Comparison of ENCODE assay signal across 15 cellular contexts in genomic region chr3:72307438-72308105, GRCh38.
DNase-seq lines count a peak whose midpoint lies in the region; ATAC-seq, FAIRE-seq and TF ChIP-seq lines count a peak whose summit lies in the region.
"Had no signal": no experiment of that assay in that cellular context is flagged by ENCODE, and none has a peak within 500 bp of the region (broad histone marks: within the 10 kb centered on the region; RNA-seq: fewer than 3 reads in every experiment).

No MANE protein-coding gene starts in this region.

- no peaks in the 10 kb centered on the region for H3K36me3 Mint-ChIP-seq in CD4-positive, CD25-positive, alpha-beta regulatory T cell
- H3K36me3 Mint-ChIP-seq in activated CD4-positive, alpha-beta T cell treated with anti-CD3 and anti-CD28 coated beads for 36 hours (ENCODE audit: low read depth), result no peaks in the 10 kb centered on the region
- H3K36me3 Mint-ChIP-seq in T-cell, result no peaks in the 10 kb centered on the region

- H3K4me2 ChIP-seq in K562 (ENCODE audit: insufficient read depth, low read length), result no peak overlapping the region

- no peaks in the 10 kb centered on the region for H3K9me3 ChIP-seq in CD4-positive, CD25-positive, alpha-beta regulatory T cell (ENCODE audit: control insufficient read depth in 2 of 2, low read length in 2 of 2)
- no peaks in the 10 kb centered on the region for H3K9me3 ChIP-seq in K562 (replicated peaks; ENCODE audit: control insufficient read depth, insufficient read depth, low read depth, low read length)
- H3K9me3 ChIP-seq in right lobe of liver, result no peaks in the 10 kb centered on the region
- H3K9me3 ChIP-seq: Caco-2, MG63 had no signal

- no peaks in the 10 kb centered on the region for H3K79me2 ChIP-seq in K562 (ENCODE audit: control insufficient read depth, insufficient read depth, low read length)

- no peak overlapping the region for H3K4me3 Mint-ChIP-seq in CD4-positive, CD25-positive, alpha-beta regulatory T cell
- H3K4me3 Mint-ChIP-seq in activated CD4-positive, alpha-beta T cell treated with anti-CD3 and anti-CD28 coated beads for 36 hours, result no peak overlapping the region
- H3K4me3 Mint-ChIP-seq in T-cell, result no peak overlapping the region
- H3K4me3 Mint-ChIP-seq: CD4-positive, alpha-beta T cell had no signal

- no peak for TF ChIP-seq CTCF in K562 (IDR thresholded peaks at IDR 0.05 in 2 of 3, conservative IDR thresholded peaks at IDR 0.05 in 1 of 3; ENCODE audit: insufficient read depth in 2 of 3, low read depth in 1 of 3, low read length in 3 of 3)
- no peak for TF ChIP-seq CTCF in right lobe of liver (IDR thresholded peaks at IDR 0.05)

- H3K9me3 Mint-ChIP-seq in CD4-positive, CD25-positive, alpha-beta regulatory T cell, result no peaks in the 10 kb centered on the region
- no peaks in the 10 kb centered on the region for H3K9me3 Mint-ChIP-seq in activated CD4-positive, alpha-beta T cell treated with anti-CD3 and anti-CD28 coated beads for 36 hours (ENCODE audit: low read depth)
- H3K9me3 Mint-ChIP-seq in T-cell, result no peaks in the 10 kb centered on the region
- H3K9me3 Mint-ChIP-seq: CD4-positive, alpha-beta T cell had no signal

- TF ChIP-seq POLR2A in K562 (conservative IDR thresholded peaks at IDR 0.05) (no peak), right lobe of liver (IDR thresholded peaks at IDR 0.05) (no peak)

- H3K4me1 ChIP-seq in CD4-positive, CD25-positive, alpha-beta regulatory T cell (ENCODE audit: control insufficient read depth, insufficient read depth, low read length, poor library complexity, severe bottlenecking), result peaks cover 33% of the 10 kb centered on the region
- peaks cover 12 to 34% of the 10 kb centered on the region in 2 experiments for H3K4me1 ChIP-seq in K562 (replicated peaks in 1 of 2; ENCODE audit: control insufficient read depth in 2 of 2, insufficient read depth in 2 of 2, low read length in 2 of 2)
- peaks cover 0 to 21% (median 8%) of the 10 kb centered on the region in 4 donors for H3K4me1 ChIP-seq in right lobe of liver
- H3K4me1 ChIP-seq: Caco-2 had no signal

- TF ChIP-seq EP300 in K562 (IDR thresholded peaks at IDR 0.05; ENCODE audit: low read length), result no peak

- no peak for DNase-seq in CD4-positive, CD25-positive, alpha-beta regulatory T cell
- DNase-seq in K562 (ENCODE audit: extremely low read depth in 1 of 4, low spot score in 3 of 4) (no peak), right lobe of liver (no peak), renal cortical epithelial cell (ENCODE audit: low read depth) (peak; percentile 48), T-cell (no peak), germinal center (ENCODE audit: low spot score) (no peak)
- DNase-seq in activated CD4-positive, alpha-beta T cell treated with anti-CD3 and anti-CD28 coated beads for 36 hours, result no peak
- DNase-seq: Caco-2; CD4-positive, alpha-beta T cell; DMS153; Karpas-422; MG63 had no signal

- no peak overlapping the region for H2AFZ ChIP-seq in K562 (ENCODE audit: low read depth, low read length)

- in situ Hi-C loops in K562 (cut with MboI), result no loop called here

- H4K20me1 ChIP-seq in K562 (replicated peaks; ENCODE audit: control insufficient read depth, insufficient read depth, low read length), result no peaks in the 10 kb centered on the region

- POLR2A ChIA-PET in K562 (lab: Yijun Ruan, JAX) (interaction anchor here (0.6 to 2.6 kb wide), 6 partner anchors 10 to 20 kb away, joined by 3 to 13 read pairs (median 4); no protein-coding TSS in a partner anchor), T-cell (lab: Charles Lee) (interaction anchor here (0.6 to 0.7 kb wide), 2 partner anchors 61 to 712 kb away, joined by 3 to 8 read pairs; no protein-coding TSS in a partner anchor)
- POLR2A ChIA-PET in activated CD4-positive, alpha-beta T cell treated with anti-CD3 and anti-CD28 coated beads for 36 hours (lab: Charles Lee), result no interaction called here

- intact Hi-C loops in K562 (cut with micrococcal nuclease) (no loop called here), right lobe of liver (cut with DNase I) (no loop called here)
- intact Hi-C loops in activated CD4-positive, alpha-beta T cell treated with anti-CD3 and anti-CD28 coated beads for 36 hours (cut with DNase I, micrococcal nuclease), result no loop called here

- peaks cover 5% of the 10 kb centered on the region for H3K27me3 Mint-ChIP-seq in CD4-positive, CD25-positive, alpha-beta regulatory T cell
- H3K27me3 Mint-ChIP-seq in activated CD4-positive, alpha-beta T cell treated with anti-CD3 and anti-CD28 coated beads for 36 hours, result no peaks in the 10 kb centered on the region
- H3K27me3 Mint-ChIP-seq in T-cell, result no peaks in the 10 kb centered on the region
- H3K27me3 Mint-ChIP-seq: CD4-positive, alpha-beta T cell had no signal

- TF ChIP-seq RAD21 in K562 (CRISPR knock-in tag; conservative IDR thresholded peaks at IDR 0.05 in 1 of 2, IDR thresholded peaks at IDR 0.05 in 1 of 2), result no peak

- no peak for ATAC-seq in CD4-positive, CD25-positive, alpha-beta regulatory T cell (ENCODE audit: low read depth in 2 of 2)
- ATAC-seq in K562, result no peak
- peak; percentile 14 to 59 (median 46) for ATAC-seq in right lobe of liver
- no peak for ATAC-seq in activated CD4-positive, alpha-beta T cell treated with anti-CD3 and anti-CD28 coated beads for 36 hours
- ATAC-seq in T-cell (replicated peaks in 1 of 4), result no peak

- H3K27ac ChIP-seq in CD4-positive, CD25-positive, alpha-beta regulatory T cell (ENCODE audit: insufficient read depth, low read length, poor library complexity, severe bottlenecking), result no peak overlapping the region
- H3K27ac ChIP-seq in K562 (ENCODE audit: extremely low read depth, low read depth, low read length) (no peak overlapping the region), right lobe of liver (peak overlapping the region; percentile 76 to 98 (median 93))
- H3K27ac ChIP-seq: HL-60, SJSA1 had no signal

- peak overlapping the region; percentile 24 to 80 (median 65) for H3K27ac Mint-ChIP-seq in CD4-positive, CD25-positive, alpha-beta regulatory T cell
- H3K27ac Mint-ChIP-seq in activated CD4-positive, alpha-beta T cell treated with anti-CD3 and anti-CD28 coated beads for 36 hours, result no peak overlapping the region
- H3K27ac Mint-ChIP-seq in T-cell, result peak overlapping the region in 1 of 2 donors; percentile 44

- no peak overlapping the region for H3K4me3 ChIP-seq in CD4-positive, CD25-positive, alpha-beta regulatory T cell (ENCODE audit: low read depth, low read length)
- H3K4me3 ChIP-seq in K562 (no peak overlapping the region), right lobe of liver (no peak overlapping the region)
- H3K4me3 ChIP-seq: MG63, SJSA1 had no signal

- H3K4me1 Mint-ChIP-seq in CD4-positive, CD25-positive, alpha-beta regulatory T cell, result peaks cover 5 to 44% (median 24%) of the 10 kb centered on the region in 4 donors
- H3K4me1 Mint-ChIP-seq in activated CD4-positive, alpha-beta T cell treated with anti-CD3 and anti-CD28 coated beads for 36 hours, result peaks cover 19% of the 10 kb centered on the region
- peaks cover 23 to 27% (median 25%) of the 10 kb centered on the region in 3 donors for H3K4me1 Mint-ChIP-seq in T-cell

- FAIRE-seq in K562 (lab: Jason Lieb, UNC), result no peak
- FAIRE-seq: GM12891 had no signal

- no peaks in the 10 kb centered on the region for H3K36me3 ChIP-seq in CD4-positive, CD25-positive, alpha-beta regulatory T cell (ENCODE audit: control insufficient read depth, insufficient read depth, low read length)
- H3K36me3 ChIP-seq in K562 (ENCODE audit: control insufficient read depth, insufficient read depth, low read length) (no peaks in the 10 kb centered on the region), right lobe of liver (no peaks in the 10 kb centered on the region)
- H3K36me3 ChIP-seq: MG63, SJSA1 had no signal

- WGBS in K562 (ENCODE audit: insufficient coverage, low coverage, missing lambda C conversion rate), result 69% methylated on average over 7 of the region's 7 CpGs
- 60% methylated on average over 4 of the region's 7 CpGs for WGBS in right lobe of liver (ENCODE audit: insufficient coverage, low coverage, low lambda C conversion rate, missing lambda C conversion rate)

- CTCF ChIA-PET in K562 (lab: Yijun Ruan, JAX; ENCODE audit: low intra/inter-chr PET ratio), result no interaction called here
- CTCF ChIA-PET in activated CD4-positive, alpha-beta T cell treated with anti-CD3 and anti-CD28 coated beads for 36 hours (lab: Charles Lee), result interaction anchor here (1.2 kb wide), 1 partner anchor 377 kb away, joined by 3 read pairs; no protein-coding TSS in a partner anchor
- CTCF ChIA-PET in T-cell (lab: Charles Lee), result no interaction called here

- no peaks in the 10 kb centered on the region for H3K9me1 ChIP-seq in K562 (ENCODE audit: control insufficient read depth, insufficient read depth, low read length)

- peak overlapping the region in 1 of 2 experiments; percentile 16; a peak in 1 of 4 replicates for H3K9ac ChIP-seq in K562 (ENCODE audit: insufficient read depth in 1 of 2, low read depth in 2 of 2, low read length in 2 of 2)

- H3K27me3 ChIP-seq in CD4-positive, CD25-positive, alpha-beta regulatory T cell (ENCODE audit: control insufficient read depth, insufficient read depth, low read length), result no peaks in the 10 kb centered on the region
- H3K27me3 ChIP-seq in K562 (ENCODE audit: control insufficient read depth in 2 of 2, insufficient read depth in 2 of 2, low read length in 2 of 2) (no peaks in the 10 kb centered on the region), right lobe of liver (no peaks in the 10 kb centered on the region)
- H3K27me3 ChIP-seq: MG63, SJSA1 had no signal

- BruUV-seq in K562 (replicated peaks; lab: Mats Ljungman, UMichigan), result no TSS peak

TF ChIP-seq in K562, 482 proteins besides CTCF, POLR2A, EP300 and RAD21:
- peak; percentile 66 for TF ChIP-seq RBM25 (IDR thresholded peaks at IDR 0.05; ENCODE audit: low read depth, low read length, severe bottlenecking)
- peak; percentile 79 for TF ChIP-seq ESRRA (IDR thresholded peaks at IDR 0.05; ENCODE audit: borderline replicate concordance, low read depth)
- TF ChIP-seq RFX1 (IDR thresholded peaks at IDR 0.05), result no peak

Comparison
In these comparisons a context has a peak if more than half of its experiments do, and no peak if none do; other contexts are left out.
1. ATAC-seq: peak in right lobe of liver (4 of 4); none in CD4-positive, CD25-positive, alpha-beta regulatory T cell (0 of 2), K562 (single experiment), activated CD4-positive, alpha-beta T cell treated with anti-CD3 and anti-CD28 coated beads for 36 hours (single experiment) and T-cell (0 of 4).
2. H3K27ac ChIP-seq: peak in right lobe of liver (3 of 3); none in CD4-positive, CD25-positive, alpha-beta regulatory T cell (single experiment) and K562 (single experiment).